9 cellular contexts compared by ENCODE assay signal in genomic region chr2:123993728-123994323, GRCh38. TPM values are rescaled to one million over a fixed set of nuclear protein-coding genes. Genes with fewer than 3 reads are reported as not detected.
A peak's percentile ranks its signal among the peaks of the same experiment; 100 is the strongest.
DNase-seq lines count a peak whose midpoint lies in the region; ATAC-seq and TF ChIP-seq lines count a peak whose summit lies in the region.
"Had no signal": no experiment of that assay in that cellular context is flagged by ENCODE, and none has a peak within 500 bp of the region (broad histone marks: within the 10 kb centered on the region; RNA-seq: fewer than 3 reads in every experiment).

No MANE protein-coding gene starts in this region.

- no peaks in the 10 kb centered on the region for H3K27me3 Mint-ChIP-seq in activated CD4-positive, alpha-beta T cell treated with anti-CD3 and anti-CD28 coated beads, Interleukin-2, amount 10 ng/mL, durations not matched to agents 7 days and 5 days
- no peaks in the 10 kb centered on the region for H3K27me3 Mint-ChIP-seq in activated T-cell treated with anti-CD3 and anti-CD28 coated beads, Interleukin-2, amount 50 U/mL, for 4 hours (ENCODE audit: low read depth)
- H3K27me3 Mint-ChIP-seq: activated naive CD8-positive, alpha-beta T cell treated with anti-CD3 and anti-CD28 coated beads, Interleukin-2, amount 10 ng/mL, durations not matched to agents 7 days and 5 days had no signal

- no peak overlapping the region for H3K27ac Mint-ChIP-seq in activated CD4-positive, alpha-beta T cell treated with anti-CD3 and anti-CD28 coated beads, Interleukin-2, amount 10 ng/mL, durations not matched to agents 7 days and 5 days
- H3K27ac Mint-ChIP-seq: activated naive CD8-positive, alpha-beta T cell treated with anti-CD3 and anti-CD28 coated beads, Interleukin-2, amount 10 ng/mL, durations not matched to agents 7 days and 5 days had no signal

- CTCF ChIA-PET in activated CD4-positive, alpha-beta T cell treated with anti-CD3 and anti-CD28 coated beads, Interleukin-2, amount 10 ng/mL, durations not matched to agents 7 days and 5 days (lab: Charles Lee), result no interaction called here

- POLR2A ChIA-PET in activated CD4-positive, alpha-beta T cell treated with anti-CD3 and anti-CD28 coated beads, Interleukin-2, amount 10 ng/mL, durations not matched to agents 7 days and 5 days (lab: Charles Lee), result no interaction called here

- no peak overlapping the region for H3K4me3 Mint-ChIP-seq in activated CD4-positive, alpha-beta T cell treated with anti-CD3 and anti-CD28 coated beads, Interleukin-2, amount 10 ng/mL, durations not matched to agents 7 days and 5 days
- no peak overlapping the region for H3K4me3 Mint-ChIP-seq in activated T-cell treated with anti-CD3 and anti-CD28 coated beads, Interleukin-2, amount 50 U/mL, for 4 hours
- H3K4me3 Mint-ChIP-seq: activated naive CD8-positive, alpha-beta T cell treated with anti-CD3 and anti-CD28 coated beads, Interleukin-2, amount 10 ng/mL, durations not matched to agents 7 days and 5 days had no signal

- peak; percentile 64 for TF ChIP-seq CTCF in cardiac fibroblast (IDR thresholded peaks at IDR 0.05; ENCODE audit: low read depth, low read length)

- no peaks in the 10 kb centered on the region for H3K9me3 Mint-ChIP-seq in activated CD4-positive, alpha-beta T cell treated with anti-CD3 and anti-CD28 coated beads, Interleukin-2, amount 10 ng/mL, durations not matched to agents 7 days and 5 days
- no peaks in the 10 kb centered on the region for H3K9me3 Mint-ChIP-seq in activated T-cell treated with anti-CD3 and anti-CD28 coated beads, Interleukin-2, amount 50 U/mL, for 4 hours

- peak; percentile 7 for DNase-seq in activated CD4-positive, alpha-beta T cell treated with anti-CD3 and anti-CD28 coated beads, Interleukin-2, amount 10 ng/mL, durations not matched to agents 7 days and 5 days
- no peak for DNase-seq in activated CD4-positive, alpha-beta T cell treated with anti-CD3 and anti-CD28 coated beads for 4 hours
- DNase-seq in HCEC 1CT (peak; percentile 1), NCI-H146 (lab: John Stamatoyannopoulos, UW) (peak; percentile 46), cardiac fibroblast (ENCODE audit: low read depth in 2 of 2) (peak; percentile 56 to 62), lung microvascular endothelial cell (ENCODE audit: low read depth in 2 of 2) (peak; percentile 37 to 53), cerebellar nuclear complex (lab: John Stamatoyannopoulos, UW) (no peak)
- no peak for DNase-seq in activated T-cell treated with anti-CD3 and anti-CD28 coated beads, Interleukin-2, amount 50 U/mL, for 4 hours
- DNase-seq: activated naive CD8-positive, alpha-beta T cell treated with anti-CD3 and anti-CD28 coated beads, Interleukin-2, amount 10 ng/mL, durations not matched to agents 7 days and 5 days had no signal

- no peaks in the 10 kb centered on the region for H3K36me3 Mint-ChIP-seq in activated CD4-positive, alpha-beta T cell treated with anti-CD3 and anti-CD28 coated beads, Interleukin-2, amount 10 ng/mL, durations not matched to agents 7 days and 5 days (ENCODE audit: low read depth)
- no peaks in the 10 kb centered on the region for H3K36me3 Mint-ChIP-seq in activated T-cell treated with anti-CD3 and anti-CD28 coated beads, Interleukin-2, amount 50 U/mL, for 4 hours (ENCODE audit: insufficient read depth)
- H3K36me3 Mint-ChIP-seq: activated naive CD8-positive, alpha-beta T cell treated with anti-CD3 and anti-CD28 coated beads, Interleukin-2, amount 10 ng/mL, durations not matched to agents 7 days and 5 days had no signal

- ATAC-seq in activated T-cell treated with anti-CD3 and anti-CD28 coated beads, Interleukin-2, amount 50 U/mL, for 4 hours, result no peak

- no peaks in the 10 kb centered on the region for H3K4me1 Mint-ChIP-seq in activated CD4-positive, alpha-beta T cell treated with anti-CD3 and anti-CD28 coated beads, Interleukin-2, amount 10 ng/mL, durations not matched to agents 7 days and 5 days
- peaks cover 5% of the 10 kb centered on the region for H3K4me1 Mint-ChIP-seq in activated T-cell treated with anti-CD3 and anti-CD28 coated beads, Interleukin-2, amount 50 U/mL, for 4 hours (ENCODE audit: low read depth)
- H3K4me1 Mint-ChIP-seq: activated naive CD8-positive, alpha-beta T cell treated with anti-CD3 and anti-CD28 coated beads, Interleukin-2, amount 10 ng/mL, durations not matched to agents 7 days and 5 days had no signal

- H3K4me3 ChIP-seq in cardiac fibroblast (replicated peaks in 1 of 2; ENCODE audit: low read depth in 2 of 2, low read length in 2 of 2), result no peak overlapping the region

RNA-seq across cellular contexts. Expression of gene CNTNAP5, which starts 31.3 kb away (rescaled TPM):
- total RNA-seq in activated CD4-positive, alpha-beta T cell treated with anti-CD3 and anti-CD28 coated beads, Interleukin-2, amount 10 ng/mL, durations not matched to agents 7 days and 5 days, result not detected
- total RNA-seq in lung microvascular endothelial cell, result not detected in 2 replicates
- not detected for total RNA-seq in activated T-cell treated with anti-CD3 and anti-CD28 coated beads, Interleukin-2, amount 50 U/mL, for 4 hours
- total RNA-seq: activated naive CD8-positive, alpha-beta T cell treated with anti-CD3 and anti-CD28 coated beads, Interleukin-2, amount 10 ng/mL, durations not matched to agents 7 days and 5 days had no signal

Comparison
In these comparisons a context has a peak if more than half of its experiments do, and no peak if none do; other contexts are left out.
1. DNase-seq: peak in activated CD4-positive, alpha-beta T cell treated with anti-CD3 and anti-CD28 coated beads, Interleukin-2, amount 10 ng/mL, durations not matched to agents 7 days and 5 days (single experiment), HCEC 1CT (single experiment), NCI-H146 (single experiment), cardiac fibroblast (2 of 2) and lung microvascular endothelial cell (2 of 2); none in activated CD4-positive, alpha-beta T cell treated with anti-CD3 and anti-CD28 coated beads for 4 hours (0 of 2), activated T-cell treated with anti-CD3 and anti-CD28 coated beads, Interleukin-2, amount 50 U/mL, for 4 hours (single experiment) and cerebellar nuclear complex (0 of 2).